Comparison of ENCODE assay signal across 1 cellular context in genomic region chr5:369940-370258, GRCh38.
TF ChIP-seq lines count a peak whose summit lies in the region.

No MANE protein-coding gene starts in this region.

TF ChIP-seq in HEK293, 187 proteins besides CTCF, POLR2A, EP300 and RAD21:
- TF ChIP-seq ZNF335 (tag by site-specific recombination; conservative IDR thresholded peaks at IDR 0.05), result 0 out of 2 replicates have a peak, but pooled peaks have one; percentile 14
